In genomic region chr1:30887485-30888315, GRCh38 we compare ENCODE assay signal across 1 cellular context.
TF ChIP-seq lines count a peak whose summit lies in the region.

No MANE protein-coding gene starts in this region.

TF ChIP-seq in WTC11, 78 proteins besides CTCF, POLR2A, EP300 and RAD21 (continued from another document):
- TF ChIP-seq ATF2 (CRISPR knock-in tag; IDR thresholded peaks at IDR 0.05; ENCODE audit: borderline replicate concordance, low read depth) (no peak), RELA (CRISPR knock-in tag; IDR thresholded peaks at IDR 0.05; ENCODE audit: borderline replicate concordance) (no peak), OVOL2 (CRISPR knock-in tag; IDR thresholded peaks at IDR 0.05; ENCODE audit: borderline replicate concordance) (no peak), ZNF396 (CRISPR knock-in tag; IDR thresholded peaks at IDR 0.05; ENCODE audit: borderline replicate concordance) (no peak), ZNF263 (CRISPR knock-in tag; IDR thresholded peaks at IDR 0.05; ENCODE audit: low read depth) (0 out of 2 replicates have a peak, but pooled peaks have one; percentile 41), NR1H2 (CRISPR knock-in tag; IDR thresholded peaks at IDR 0.05) (no peak), ZNF532 (CRISPR knock-in tag; IDR thresholded peaks at IDR 0.05; ENCODE audit: borderline replicate concordance) (no peak), ATF1 (CRISPR knock-in tag; IDR thresholded peaks at IDR 0.05) (no peak)
- TF ChIP-seq, protein P1, sequence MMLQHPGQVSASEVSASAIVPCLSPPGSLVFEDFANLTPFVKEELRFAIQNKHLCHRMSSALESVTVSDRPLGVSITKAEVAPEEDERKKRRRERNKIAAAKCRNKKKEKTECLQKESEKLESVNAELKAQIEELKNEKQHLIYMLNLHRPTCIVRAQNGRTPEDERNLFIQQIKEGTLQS (CRISPR knock-in tag; conservative IDR thresholded peaks at IDR 0.05), result no peak
TF ChIP-seq in WTC11: peak in this region for 3.
